13 cellular contexts compared by ENCODE assay signal in genomic region chr6:44999066-44999465, GRCh38.
"Had no signal": no experiment of that assay in that cellular context is flagged by ENCODE, and none has a peak within 500 bp of the region (broad histone marks: within the 10 kb centered on the region; RNA-seq: fewer than 3 reads in every experiment).

No MANE protein-coding gene starts in this region.

- H3K27me3 Mint-ChIP-seq: naive B cell; stimulated activated naive CD8-positive, alpha-beta T cell treated with anti-CD3 and anti-CD28 coated beads, Interleukin-15, Interleukin-2, amounts not matched to agents 100 ng/mL and 50 ng/mL, for 24 hours had no signal

- H3K27ac Mint-ChIP-seq: nephron progenitor cell; stimulated activated effector memory CD8-positive, alpha-beta T cell treated with anti-CD3 and anti-CD28 coated beads, Interleukin-12 subunit alpha, Interleukin-12 subunit beta, amount 100 ng/mL, for 72 hours; stimulated activated naive CD8-positive, alpha-beta T cell treated with anti-CD3 and anti-CD28 coated beads, Interleukin-15, Interleukin-2, amounts not matched to agents 100 ng/mL and 50 ng/mL, for 24 hours had no signal

- H3K36me3 Mint-ChIP-seq: stimulated activated effector memory CD8-positive, alpha-beta T cell treated with anti-CD3 and anti-CD28 coated beads, Interleukin-12 subunit alpha, Interleukin-12 subunit beta, amount 100 ng/mL, for 72 hours had no signal

- ATAC-seq: stimulated activated effector memory CD8-positive, alpha-beta T cell treated with anti-CD3 and anti-CD28 coated beads, Interleukin-12 subunit alpha, Interleukin-12 subunit beta, amount 100 ng/mL, for 72 hours had no signal

- DNase-seq: dermis blood vessel endothelial cell; foreskin melanocyte; head of caudate nucleus; mesendoderm; naive B cell; nephron progenitor cell; sigmoid colon; stimulated activated CD4-positive, alpha-beta T cell treated with anti-CD3 and anti-CD28 coated beads, Interleukin-2, amount 100 ng/mL, for 24 hours; tibial artery; upper lobe of left lung; uterus had no signal

- H3K4me3 Mint-ChIP-seq: naive B cell; nephron progenitor cell; stimulated activated effector memory CD8-positive, alpha-beta T cell treated with anti-CD3 and anti-CD28 coated beads, Interleukin-12 subunit alpha, Interleukin-12 subunit beta, amount 100 ng/mL, for 72 hours; stimulated activated naive CD8-positive, alpha-beta T cell treated with anti-CD3 and anti-CD28 coated beads, Interleukin-15, Interleukin-2, amounts not matched to agents 100 ng/mL and 50 ng/mL, for 24 hours had no signal

- H3K9me3 Mint-ChIP-seq: naive B cell; nephron progenitor cell; stimulated activated effector memory CD8-positive, alpha-beta T cell treated with anti-CD3 and anti-CD28 coated beads, Interleukin-12 subunit alpha, Interleukin-12 subunit beta, amount 100 ng/mL, for 72 hours; stimulated activated naive CD8-positive, alpha-beta T cell treated with anti-CD3 and anti-CD28 coated beads, Interleukin-15, Interleukin-2, amounts not matched to agents 100 ng/mL and 50 ng/mL, for 24 hours had no signal

- H3K4me1 Mint-ChIP-seq: naive B cell, nephron progenitor cell had no signal
